Comparison of ENCODE assay signal across 25 cellular contexts in the genomic region with DNA sequence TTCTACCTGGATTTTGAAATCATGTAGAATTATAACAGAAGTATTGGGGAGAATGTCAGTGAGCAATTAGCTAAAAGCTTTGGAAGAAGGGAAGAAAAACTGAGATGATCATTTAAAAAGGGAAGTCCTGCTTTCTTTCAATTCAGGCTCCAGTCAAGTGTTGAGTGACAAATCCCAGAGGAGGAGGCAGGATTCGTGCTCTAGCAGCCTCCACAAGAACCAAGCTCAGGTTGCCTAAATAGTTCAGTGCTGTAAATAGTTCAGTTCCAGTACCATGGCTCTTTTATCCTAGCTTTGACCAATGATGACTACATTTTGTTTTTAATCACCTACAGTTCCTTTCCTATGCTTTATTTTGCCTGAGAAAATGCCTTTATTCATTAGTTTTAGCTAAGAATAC.
DNase-seq lines count a peak whose midpoint lies in the region; ATAC-seq and TF ChIP-seq lines count a peak whose summit lies in the region.
"Had no signal": no experiment of that assay in that cellular context is flagged by ENCODE, and none has a peak within 500 bp of the region (broad histone marks: within the 10 kb centered on the region; RNA-seq: fewer than 3 reads in every experiment).

No MANE protein-coding gene starts in this region.

- no peaks in the 10 kb centered on the region for H3K4me1 ChIP-seq in right atrium auricular region
- H3K4me1 ChIP-seq: thyroid gland, vagina had no signal

- ATAC-seq in left cardiac atrium (peak; percentile 53 to 65), T-helper 17 cell (no peak), HG03342 (IDR thresholded peaks at IDR 0.05; ENCODE audit: unreplicated experiment) (no peak)
- ATAC-seq: activated naive CD4-positive, alpha-beta T cell treated with anti-CD3 and anti-CD28 coated beads, Interleukin-2, amount 50 U/mL, for 72 hours; HCT116; left colon; sciatic nerve had no signal

- peaks cover 8% of the 10 kb centered on the region for H3K9me3 Mint-ChIP-seq in mesothelial cell of epicardium
- H3K9me3 Mint-ChIP-seq in activated T-cell treated with anti-CD3 and anti-CD28 coated beads, Interleukin-2, amount 50 U/mL, for 24 hours, result no peaks in the 10 kb centered on the region
- H3K9me3 Mint-ChIP-seq: activated B cell treated with CpG ODN at 0.5 μM for 24 hours; activated CD4-positive, alpha-beta T cell treated with anti-CD3 and anti-CD28 coated beads, Interleukin-2, amount 10 ng/mL, durations not matched to agents 7 days and 5 days; activated naive CD4-positive, alpha-beta T cell treated with anti-CD3 and anti-CD28 coated beads, Interleukin-2, amount 50 U/mL, for 72 hours had no signal

- no peak overlapping the region for H3K27ac ChIP-seq in right atrium auricular region
- H3K27ac ChIP-seq: neutrophil, thyroid gland, vagina had no signal

- TF ChIP-seq CTCF in right atrium auricular region (IDR thresholded peaks at IDR 0.05) (no peak), mesothelial cell of epicardium (IDR thresholded peaks at IDR 0.05; ENCODE audit: unreplicated experiment) (no peak)

- peak overlapping the region; percentile 5 for H3K4me3 Mint-ChIP-seq in T-helper 17 cell
- H3K4me3 Mint-ChIP-seq in mesothelial cell of epicardium, result no peak overlapping the region
- H3K4me3 Mint-ChIP-seq in activated T-cell treated with anti-CD3 and anti-CD28 coated beads, Interleukin-2, amount 50 U/mL, for 24 hours, result no peak overlapping the region
- H3K4me3 Mint-ChIP-seq: activated B cell treated with CpG ODN at 0.5 μM for 24 hours; activated CD4-positive, alpha-beta T cell treated with anti-CD3 and anti-CD28 coated beads, Interleukin-2, amount 10 ng/mL, durations not matched to agents 7 days and 5 days had no signal

- H3K27me3 Mint-ChIP-seq in T-helper 17 cell (no peaks in the 10 kb centered on the region), mesothelial cell of epicardium (ENCODE audit: low read depth) (no peaks in the 10 kb centered on the region)
- H3K27me3 Mint-ChIP-seq in activated T-cell treated with anti-CD3 and anti-CD28 coated beads, Interleukin-2, amount 50 U/mL, for 24 hours, result no peaks in the 10 kb centered on the region
- H3K27me3 Mint-ChIP-seq: activated B cell treated with CpG ODN at 0.5 μM for 24 hours, progenitor cell of endocrine pancreas had no signal

- intact Hi-C loops in left cardiac atrium (cut with DNase I), result no loop called here

- no peaks in the 10 kb centered on the region for H3K36me3 ChIP-seq in right atrium auricular region
- H3K36me3 ChIP-seq: neutrophil, thyroid gland, vagina had no signal

- H3K27ac Mint-ChIP-seq in T-helper 17 cell (no peak overlapping the region), mesothelial cell of epicardium (peak overlapping the region; percentile 68)
- no peak overlapping the region for H3K27ac Mint-ChIP-seq in activated T-cell treated with anti-CD3 and anti-CD28 coated beads, Interleukin-2, amount 50 U/mL, for 24 hours
- H3K27ac Mint-ChIP-seq: activated B cell treated with CpG ODN at 0.5 μM for 24 hours; activated CD4-positive, alpha-beta T cell treated with anti-CD3 and anti-CD28 coated beads, Interleukin-2, amount 10 ng/mL, durations not matched to agents 7 days and 5 days; activated naive CD4-positive, alpha-beta T cell treated with anti-CD3 and anti-CD28 coated beads, Interleukin-2, amount 50 U/mL, for 72 hours; progenitor cell of endocrine pancreas had no signal

- no peaks in the 10 kb centered on the region for H3K27me3 ChIP-seq in right atrium auricular region
- H3K27me3 ChIP-seq: neutrophil, thyroid gland, vagina had no signal

- H3K4me3 ChIP-seq in right atrium auricular region, result no peak overlapping the region
- H3K4me3 ChIP-seq: thyroid gland, vagina had no signal

- H3K4me1 Mint-ChIP-seq in T-helper 17 cell (no peaks in the 10 kb centered on the region), mesothelial cell of epicardium (peaks cover 17% of the 10 kb centered on the region)
- no peaks in the 10 kb centered on the region for H3K4me1 Mint-ChIP-seq in activated T-cell treated with anti-CD3 and anti-CD28 coated beads, Interleukin-2, amount 50 U/mL, for 24 hours (ENCODE audit: low read depth)
- H3K4me1 Mint-ChIP-seq: activated CD4-positive, alpha-beta T cell treated with anti-CD3 and anti-CD28 coated beads, Interleukin-2, amount 10 ng/mL, durations not matched to agents 7 days and 5 days had no signal

- no peaks in the 10 kb centered on the region for H3K36me3 Mint-ChIP-seq in T-helper 17 cell (ENCODE audit: low read depth)
- H3K36me3 Mint-ChIP-seq in mesothelial cell of epicardium, result no peaks in the 10 kb centered on the region
- no peaks in the 10 kb centered on the region for H3K36me3 Mint-ChIP-seq in activated T-cell treated with anti-CD3 and anti-CD28 coated beads, Interleukin-2, amount 50 U/mL, for 24 hours (ENCODE audit: low read depth)
- H3K36me3 Mint-ChIP-seq: activated naive CD4-positive, alpha-beta T cell treated with anti-CD3 and anti-CD28 coated beads, Interleukin-2, amount 50 U/mL, for 72 hours had no signal

- H3K9me3 ChIP-seq in right atrium auricular region (no peaks in the 10 kb centered on the region), T-helper 17 cell (ENCODE audit: control insufficient read depth, low read length, poor library complexity, severe bottlenecking) (no peaks in the 10 kb centered on the region)
- H3K9me3 ChIP-seq: neutrophil, thyroid gland, vagina had no signal

- DNase-seq in left cardiac atrium (no peak), right atrium auricular region (ENCODE audit: low spot score) (no peak), T-helper 17 cell (no peak), mesothelial cell of epicardium (ENCODE audit: low spot score in 2 of 2, unreplicated experiment in 2 of 2) (no peak), T-helper 2 cell (no peak)
- DNase-seq in activated T-cell treated with anti-CD3 and anti-CD28 coated beads, Interleukin-2, amount 50 U/mL, for 24 hours, result no peak
- DNase-seq: activated B cell treated with CpG ODN at 0.5 μM for 24 hours; activated CD4-positive, alpha-beta T cell treated with anti-CD3 and anti-CD28 coated beads, Interleukin-2, amount 10 ng/mL, durations not matched to agents 7 days and 5 days; activated effector memory CD4-positive, alpha-beta T cell treated with Interleukin-2 at 50 U/mL for 16 hours; hippocampal formation; left colon; mesendoderm; NCI-H1417; NCI-H2081; NCI-H748 treated with DMSO at 0.1 percent for 48 hours; SHP77; stimulated activated CD4-positive, alpha-beta T cell treated with anti-CD3 and anti-CD28 coated beads, Interleukin-4, amount 100 ng/mL, for 24 hours; thyroid gland had no signal

Comparison
In these comparisons a context has a peak if more than half of its experiments do, and no peak if none do; other contexts are left out.
1. ATAC-seq: peak in left cardiac atrium (2 of 2); none in T-helper 17 cell (single experiment) and HG03342 (single experiment).